ENCODE assay signal across 29 cellular contexts in genomic region chr19:7006305-7006704, GRCh38. TPM values are rescaled to one million over a fixed set of nuclear protein-coding genes. Genes with fewer than 3 reads are reported as not detected.
"Had no signal": no experiment of that assay in that cellular context is flagged by ENCODE, and none has a peak within 500 bp of the region (broad histone marks: within the 10 kb centered on the region; RNA-seq: fewer than 3 reads in every experiment).

No MANE protein-coding gene starts in this region.

- H3K27ac ChIP-seq: coronary artery, esophagus squamous epithelium, gastrocnemius medialis, uterus, WERI-Rb-1 had no signal

- H3K36me3 ChIP-seq: esophagus squamous epithelium, gastrocnemius medialis, uterus, WERI-Rb-1 had no signal

- FAIRE-seq: islet of Langerhans, TTC549 had no signal

- H3K27me3 ChIP-seq: uterus had no signal

- H3K9me3 ChIP-seq: esophagus squamous epithelium, gastrocnemius medialis, uterus had no signal

- ATAC-seq: activated naive CD8-positive, alpha-beta T cell treated with anti-CD3 and anti-CD28 coated beads, Interleukin-2, amount 50 U/mL, for 24 hours; gastrocnemius medialis; left ventricle myocardium superior; natural killer cell; stimulated activated naive B cell treated with anti-CD40 and anti-IgM and Interleukin-4, amounts not matched to agents 10 μg/mL and 1 μg/mL and 100 μg/mL, for 72 hours had no signal

- DNase-seq: activated CD4-positive, alpha-beta T cell treated with anti-CD3 and anti-CD28 coated beads, Interleukin-2, amount 50 U/mL, for 1 hour; activated CD4-positive, CD25-positive, alpha-beta regulatory T cell treated with anti-CD3 and anti-CD28 coated beads, Interleukin-2, amount 50 U/mL, for 72 hours; activated CD8-positive, alpha-beta memory T cell treated with anti-CD3 and anti-CD28 coated beads for 24 hours; activated CD8-positive, alpha-beta memory T cell treated with anti-CD3 and anti-CD28 coated beads, Interleukin-2, amount 50 U/mL, for 4 hours; activated effector memory CD4-positive, alpha-beta T cell treated with Interleukin-2 at 50 U/mL for 16 hours; activated naive CD4-positive, alpha-beta T cell treated with anti-CD3 and anti-CD28 coated beads for 36 hours; activated naive CD8-positive, alpha-beta T cell treated with anti-CD3 and anti-CD28 coated beads, Interleukin-2, amount 50 U/mL, for 24 hours; activated T-cell treated with anti-CD3 and anti-CD28 coated beads, Interleukin-2, amount 50 U/mL, for 4 hours; cerebellar nuclear complex; esophagus squamous epithelium; gastrocnemius medialis; head of caudate nucleus; left ventricle myocardium superior; mammary epithelial cell; midbrain; natural killer cell; retina; stimulated activated CD4-positive, alpha-beta T cell treated with anti-CD3 and anti-CD28 coated beads, Interleukin-2, amount 100 ng/mL, for 48 hours; stimulated activated CD8-positive, alpha-beta memory T cell treated with anti-CD3 and anti-CD28 coated beads, Interleukin-4, amount 100 ng/mL, for 48 hours; stimulated activated naive B cell treated with anti-CD40 and anti-IgM and Interleukin-4, amounts not matched to agents 10 μg/mL and 1 μg/mL and 100 μg/mL, for 72 hours; trophoblast cell; uterus; WERI-Rb-1 had no signal

- H3K4me3 ChIP-seq: coronary artery, esophagus squamous epithelium, gastrocnemius medialis, uterus had no signal

- H3K4me1 ChIP-seq: esophagus squamous epithelium, gastrocnemius medialis, uterus had no signal

RNA-seq across cellular contexts. Expression of gene MBD3L2B, which starts 14.9 kb away (rescaled TPM):
- total RNA-seq: activated naive CD4-positive, alpha-beta T cell treated with anti-CD3 and anti-CD28 coated beads for 36 hours; activated T-cell treated with anti-CD3 and anti-CD28 coated beads, Interleukin-2, amount 50 U/mL, for 4 hours; esophagus squamous epithelium; gastrocnemius medialis; left ventricle myocardium superior; mammary epithelial cell; natural killer cell; osteocyte; progenitor cell of endocrine pancreas; temporal lobe; uterus had no signal

RNA-seq across cellular contexts. Expression of gene MBD3L5, which starts 24.1 kb away (rescaled TPM):
- total RNA-seq: activated naive CD4-positive, alpha-beta T cell treated with anti-CD3 and anti-CD28 coated beads for 36 hours; activated T-cell treated with anti-CD3 and anti-CD28 coated beads, Interleukin-2, amount 50 U/mL, for 4 hours; esophagus squamous epithelium; gastrocnemius medialis; left ventricle myocardium superior; mammary epithelial cell; natural killer cell; osteocyte; progenitor cell of endocrine pancreas; temporal lobe; uterus had no signal

RNA-seq across cellular contexts. Expression of gene MBD3L4, which starts 33.7 kb away (rescaled TPM):
- total RNA-seq: activated naive CD4-positive, alpha-beta T cell treated with anti-CD3 and anti-CD28 coated beads for 36 hours; activated T-cell treated with anti-CD3 and anti-CD28 coated beads, Interleukin-2, amount 50 U/mL, for 4 hours; esophagus squamous epithelium; gastrocnemius medialis; left ventricle myocardium superior; mammary epithelial cell; natural killer cell; osteocyte; progenitor cell of endocrine pancreas; temporal lobe; uterus had no signal
- polyA plus RNA-seq: mammary epithelial cell had no signal

RNA-seq across cellular contexts. Expression of gene MBD3L2, which starts 42.8 kb away (rescaled TPM):
- total RNA-seq: activated naive CD4-positive, alpha-beta T cell treated with anti-CD3 and anti-CD28 coated beads for 36 hours; activated T-cell treated with anti-CD3 and anti-CD28 coated beads, Interleukin-2, amount 50 U/mL, for 4 hours; esophagus squamous epithelium; gastrocnemius medialis; left ventricle myocardium superior; mammary epithelial cell; natural killer cell; osteocyte; progenitor cell of endocrine pancreas; temporal lobe; uterus had no signal
- polyA plus RNA-seq: mammary epithelial cell had no signal

RNA-seq across cellular contexts. Expression of gene MBD3L3, which starts 52.2 kb away (rescaled TPM):
- total RNA-seq: activated naive CD4-positive, alpha-beta T cell treated with anti-CD3 and anti-CD28 coated beads for 36 hours; activated T-cell treated with anti-CD3 and anti-CD28 coated beads, Interleukin-2, amount 50 U/mL, for 4 hours; esophagus squamous epithelium; gastrocnemius medialis; left ventricle myocardium superior; mammary epithelial cell; natural killer cell; osteocyte; progenitor cell of endocrine pancreas; temporal lobe; uterus had no signal
- polyA plus RNA-seq: mammary epithelial cell had no signal
